10 cellular contexts compared by ENCODE assay signal in genomic region chr2:197306024-197306690, GRCh38. TPM values are rescaled to one million over a fixed set of nuclear protein-coding genes. Genes with fewer than 3 reads are reported as not detected.
DNase-seq lines count a peak whose midpoint lies in the region; ATAC-seq and TF ChIP-seq lines count a peak whose summit lies in the region.
"Had no signal": no experiment of that assay in that cellular context is flagged by ENCODE, and none has a peak within 500 bp of the region (broad histone marks: within the 10 kb centered on the region; RNA-seq: fewer than 3 reads in every experiment).

No MANE protein-coding gene starts in this region.

- H3K9me3 ChIP-seq in BLaER1 treated with 17β-estradiol and CSF1 and Interleukin-3, amounts not matched to agents 10 nM and 100 nM (replicated peaks in 1 of 11), result no peaks in the 10 kb centered on the region

- intact Hi-C loops in head of caudate nucleus (cut with DNase I), result no loop called here

- H3K27ac Mint-ChIP-seq in activated naive CD8-positive, alpha-beta T cell, result peak overlapping the region; percentile 98
- peak overlapping the region; percentile 93 to 98 (median 95) for H3K27ac Mint-ChIP-seq in naive thymus-derived CD8-positive, alpha-beta T cell
- H3K27ac Mint-ChIP-seq in progenitor cell of endocrine pancreas, result no peak overlapping the region

- peak overlapping the region in 6 of 11 experiments; percentile 89 to 97 (median 92); a peak in 10 of 22 replicates for H3K4me2 ChIP-seq in BLaER1 treated with 17β-estradiol and CSF1 and Interleukin-3, amounts not matched to agents 10 nM and 100 nM

- no peaks in the 10 kb centered on the region for H3K9me3 Mint-ChIP-seq in activated naive CD8-positive, alpha-beta T cell (ENCODE audit: low read depth)
- no peaks in the 10 kb centered on the region for H3K9me3 Mint-ChIP-seq in naive thymus-derived CD8-positive, alpha-beta T cell
- no peaks in the 10 kb centered on the region for H3K9me3 Mint-ChIP-seq in progenitor cell of endocrine pancreas (ENCODE audit: low read depth)

- H4K20me1 ChIP-seq in BLaER1 treated with 17β-estradiol and CSF1 and Interleukin-3, amounts not matched to agents 10 nM and 100 nM, result peaks cover 0 to 14% (median 0%) of the 10 kb centered on the region in 11 experiments; a peak in 5 of 22 replicates

- H3K36me3 Mint-ChIP-seq in activated naive CD8-positive, alpha-beta T cell, result peaks cover 13% of the 10 kb centered on the region
- H3K36me3 Mint-ChIP-seq in naive thymus-derived CD8-positive, alpha-beta T cell, result peaks cover 4 to 18% (median 13%) of the 10 kb centered on the region in 3 donors
- no peaks in the 10 kb centered on the region for H3K36me3 Mint-ChIP-seq in progenitor cell of endocrine pancreas (ENCODE audit: insufficient read depth)

- no peaks in the 10 kb centered on the region for H3K27me3 Mint-ChIP-seq in activated naive CD8-positive, alpha-beta T cell
- H3K27me3 Mint-ChIP-seq in naive thymus-derived CD8-positive, alpha-beta T cell, result no peaks in the 10 kb centered on the region
- peaks cover 16% of the 10 kb centered on the region for H3K27me3 Mint-ChIP-seq in progenitor cell of endocrine pancreas

- TF ChIP-seq CTCF in GM12864 (IDR thresholded peaks at IDR 0.05; ENCODE audit: low read depth, low read length, missing control alignments) (no peak), progenitor cell of endocrine pancreas (IDR thresholded peaks at IDR 0.05; ENCODE audit: unreplicated experiment) (no peak)

- 0 out of 20 replicates have a peak overlapping the region, but pooled peaks of 1 of the 10 experiments have one; percentile 11 for H3K4me3 ChIP-seq in BLaER1 treated with 17β-estradiol and CSF1 and Interleukin-3, amounts not matched to agents 10 nM and 100 nM
- H3K4me3 ChIP-seq in GM12864 (ENCODE audit: low read depth, low read length), result peak overlapping the region; percentile 30

- DNase-seq in GM12864 (ENCODE audit: low read depth) (no peak), head of caudate nucleus (no peak), AG08396 (ENCODE audit: low spot score) (no peak), progenitor cell of endocrine pancreas (ENCODE audit: low spot score, unreplicated experiment) (no peak)
- DNase-seq in naive thymus-derived CD8-positive, alpha-beta T cell, result no peak
- DNase-seq: DMS 273 treated with DMSO at 0.1 percent for 48 hours, NCI-H2227 treated with DMSO at 0.1 percent for 48 hours had no signal

- peaks cover 0 to 19% (median 0%) of the 10 kb centered on the region in 11 experiments; a peak in 5 of 22 replicates for H3K36me3 ChIP-seq in BLaER1 treated with 17β-estradiol and CSF1 and Interleukin-3, amounts not matched to agents 10 nM and 100 nM

- H3K27ac ChIP-seq in BLaER1 treated with 17β-estradiol and CSF1 and Interleukin-3, amounts not matched to agents 10 nM and 100 nM, result peak overlapping the region in 5 of 11 experiments; percentile 76 to 92 (median 89); a peak in 9 of 22 replicates

- H3K4me3 Mint-ChIP-seq in activated naive CD8-positive, alpha-beta T cell, result peak overlapping the region; percentile 90
- H3K4me3 Mint-ChIP-seq in naive thymus-derived CD8-positive, alpha-beta T cell, result peak overlapping the region; percentile 92 to 99 (median 96)
- no peak overlapping the region for H3K4me3 Mint-ChIP-seq in progenitor cell of endocrine pancreas (ENCODE audit: low read depth)

- peaks cover 77% of the 10 kb centered on the region for H3K4me1 Mint-ChIP-seq in activated naive CD8-positive, alpha-beta T cell (ENCODE audit: low read depth)
- peaks cover 40 to 79% (median 63%) of the 10 kb centered on the region in 4 donors for H3K4me1 Mint-ChIP-seq in naive thymus-derived CD8-positive, alpha-beta T cell
- peaks cover 2% of the 10 kb centered on the region for H3K4me1 Mint-ChIP-seq in progenitor cell of endocrine pancreas (ENCODE audit: low read depth)

- peaks cover 3 to 74% (median 46%) of the 10 kb centered on the region in 10 experiments for H3K4me1 ChIP-seq in BLaER1 treated with 17β-estradiol and CSF1 and Interleukin-3, amounts not matched to agents 10 nM and 100 nM

- POLR2A ChIA-PET in naive thymus-derived CD8-positive, alpha-beta T cell (lab: Charles Lee), result interaction anchor here (0.6 to 15.8 kb wide), 12 partner anchors 11 to 192 kb away, joined by 3 to 582 read pairs (median 5); no protein-coding TSS in a partner anchor

- H3K27me3 ChIP-seq in BLaER1 treated with 17β-estradiol and CSF1 and Interleukin-3, amounts not matched to agents 10 nM and 100 nM, result peaks cover 0 to 38% (median 30%) of the 10 kb centered on the region in 11 experiments; a peak in 18 of 22 replicates

- no peak for ATAC-seq in naive thymus-derived CD8-positive, alpha-beta T cell
- no peak for ATAC-seq in GM19452 (IDR thresholded peaks at IDR 0.05; ENCODE audit: unreplicated experiment)

- peak overlapping the region in 4 of 11 experiments; percentile 74 to 91 (median 79); a peak in 5 of 22 replicates for H3K9ac ChIP-seq in BLaER1 treated with 17β-estradiol and CSF1 and Interleukin-3, amounts not matched to agents 10 nM and 100 nM

RNA-seq across cellular contexts. Expression of gene ANKRD44, which starts 4.4 kb away (rescaled TPM):
- total RNA-seq in naive thymus-derived CD8-positive, alpha-beta T cell, result 100 to 1,000 TPM; 269 to 279 TPM
- polyA plus RNA-seq in naive thymus-derived CD8-positive, alpha-beta T cell, result 10 to 100 TPM; 85.8 to 96.1 (median 94.2) TPM
- 4.0 and 6.0 TPM in 2 replicates for total RNA-seq in progenitor cell of endocrine pancreas

Comparison
In these comparisons a context has a peak if more than half of its experiments do, and no peak if none do; other contexts are left out.
1. RNA of gene ANKRD44, which starts 4.4 kb away (total RNA-seq): 269 to 279 TPM in naive thymus-derived CD8-positive, alpha-beta T cell; 4.0 to 6.0 TPM in progenitor cell of endocrine pancreas; every median in the first group is over 10 times any median in the second.